Comparison of ENCODE assay signal across 8 cellular contexts in the genomic region with DNA sequence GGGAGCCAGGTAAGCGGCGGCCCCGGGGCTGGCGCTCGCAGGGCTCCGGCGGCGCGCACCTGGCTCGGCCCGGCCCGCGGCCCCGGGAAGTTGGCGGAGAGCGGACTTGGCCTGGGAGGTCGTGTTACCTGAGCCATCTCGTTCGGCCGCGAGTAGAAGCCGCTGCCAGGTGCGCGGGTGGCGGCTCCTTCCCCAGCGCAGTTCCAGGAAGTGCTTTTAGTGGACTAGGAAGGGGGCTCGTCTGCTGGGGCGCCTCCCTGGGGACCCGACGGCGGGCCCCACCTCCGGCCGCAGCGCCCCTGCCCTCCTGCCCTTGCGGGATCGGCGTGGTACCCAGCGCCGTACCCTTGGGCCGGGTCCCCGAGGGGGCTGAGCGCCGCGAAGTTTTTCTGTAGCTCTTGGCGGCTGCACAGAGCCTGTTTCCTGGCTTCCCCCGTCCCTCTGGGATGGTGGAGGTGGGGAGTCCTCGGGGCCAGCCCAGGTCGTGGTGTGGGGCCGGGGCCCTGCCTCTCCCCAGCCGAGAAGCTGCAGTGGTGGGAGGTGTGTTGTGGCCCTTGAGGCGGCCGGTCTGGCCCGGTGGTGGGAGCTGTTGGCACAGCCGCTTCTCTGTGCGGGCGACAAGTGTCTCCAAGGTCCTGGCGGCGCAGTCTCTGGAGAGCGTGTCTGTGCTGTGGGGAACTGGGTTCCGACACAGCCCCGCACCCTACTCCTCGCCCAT.
DNase-seq lines count a peak whose midpoint lies in the region; ATAC-seq, FAIRE-seq and TF ChIP-seq lines count a peak whose summit lies in the region.

No MANE protein-coding gene starts in this region.

- POLR2A ChIA-PET in CD4-positive, alpha-beta T cell (lab: Charles Lee) = interaction anchor here (0.9 to 3.9 kb wide), 17 partner anchors 9 to 178 kb away, joined by 3 to 141 read pairs (median 4); a partner anchor contains a TSS
- POLR2A ChIA-PET in activated naive CD8-positive, alpha-beta T cell treated with anti-CD3 and anti-CD28 coated beads, Interleukin-2, amount 10 ng/mL, durations not matched to agents 7 days and 5 days (lab: Charles Lee) = interaction anchor here (0.8 to 11.1 kb wide), 12 partner anchors 9 to 175 kb away, joined by 3 to 208 read pairs (median 4); a partner anchor contains a TSS

- H2AFZ ChIP-seq in keratinocyte (ENCODE audit: control insufficient read depth, low read length) = peak overlapping the region; percentile 60

- H3K4me1 ChIP-seq in keratinocyte (ENCODE audit: control insufficient read depth, extremely low read depth, insufficient read depth, low read length) = peaks cover 50% of the 10 kb centered on the region

- no peak for FAIRE-seq in keratinocyte (lab: Jason Lieb, UNC)

- peak overlapping the region; percentile 79 for H3K9ac ChIP-seq in keratinocyte (ENCODE audit: control insufficient read depth, extremely low read depth, insufficient read depth, low read length)

- H3K36me3 Mint-ChIP-seq in CD4-positive, alpha-beta T cell (ENCODE audit: low read depth) = peaks cover 4% of the 10 kb centered on the region
- H3K36me3 Mint-ChIP-seq in activated naive CD8-positive, alpha-beta T cell treated with anti-CD3 and anti-CD28 coated beads, Interleukin-2, amount 10 ng/mL, durations not matched to agents 7 days and 5 days = peaks cover 2% of the 10 kb centered on the region

- intact Hi-C loops in CD4-positive, alpha-beta T cell (cut with DNase I, micrococcal nuclease) = loop anchor here (2.0 to 5.0 kb wide), 4 partner anchors 20 to 176 kb away; a partner anchor contains a TSS

- no peaks in the 10 kb centered on the region for H3K9me3 ChIP-seq in CD4-positive, alpha-beta T cell (ENCODE audit: control insufficient read depth, low read length)
- no peaks in the 10 kb centered on the region for H3K9me3 ChIP-seq in keratinocyte (ENCODE audit: control insufficient read depth, low read depth, low read length)

- in situ Hi-C loops in KBM-7 (cut with MboI; ENCODE audit: low pct_unique_long_range_greater_than_20kb, low sequenced_read_pairs) = no loop called here
- in situ Hi-C loops in GM13976 (cut with MboI; ENCODE audit: low sequenced_read_pairs, unreplicated experiment) = no loop called here

- dilution Hi-C loops in keratinocyte (cut with MboI; ENCODE audit: extremely low pct_ligation_motif_present, low sequenced_read_pairs) = no loop called here

- peak in 4 of 10 experiments; percentile 19 to 49 (median 25) for DNase-seq in CD4-positive, alpha-beta T cell
- peak; percentile 29 for DNase-seq in KBM-7
- peak; percentile 66 for DNase-seq in activated naive CD8-positive, alpha-beta T cell treated with anti-CD3 and anti-CD28 coated beads, Interleukin-2, amount 10 ng/mL, durations not matched to agents 7 days and 5 days
- no peak for DNase-seq in keratinocyte (ENCODE audit: low read depth, low spot score)
- DNase-seq in stimulated activated naive CD8-positive, alpha-beta T cell treated with anti-CD3 and anti-CD28 coated beads, Interleukin-15, amount 100 ng/mL, for 72 hours = peak in 1 of 2 donors; percentile 44
- no peak for DNase-seq in GM13976 (ENCODE audit: low spot score)
- DNase-seq in SK-N-DZ (ENCODE audit: low spot score) = no peak

- peak overlapping the region; percentile 91 for H3K4me2 ChIP-seq in keratinocyte (ENCODE audit: control insufficient read depth, extremely low read depth, insufficient read depth, low read depth, low read length)

- peak overlapping the region; percentile 67 for H3K27ac ChIP-seq in CD4-positive, alpha-beta T cell (ENCODE audit: low read depth, low read length)
- H3K27ac ChIP-seq in keratinocyte (ENCODE audit: control insufficient read depth, insufficient read depth, low read length) = peak overlapping the region; percentile 34

- H3K4me1 Mint-ChIP-seq in CD4-positive, alpha-beta T cell (ENCODE audit: low read depth) = peaks cover 60% of the 10 kb centered on the region
- peaks cover 51% of the 10 kb centered on the region for H3K4me1 Mint-ChIP-seq in activated naive CD8-positive, alpha-beta T cell treated with anti-CD3 and anti-CD28 coated beads, Interleukin-2, amount 10 ng/mL, durations not matched to agents 7 days and 5 days
- H3K4me1 Mint-ChIP-seq in stimulated activated naive CD8-positive, alpha-beta T cell treated with anti-CD3 and anti-CD28 coated beads, Interleukin-15, amount 100 ng/mL, for 72 hours = peaks cover 61% of the 10 kb centered on the region

- no peaks in the 10 kb centered on the region for H3K36me3 ChIP-seq in keratinocyte (ENCODE audit: control insufficient read depth in 2 of 2, extremely low read depth in 1 of 2, insufficient read depth in 2 of 2, low read length in 2 of 2)

- H4K20me1 ChIP-seq in keratinocyte (ENCODE audit: control insufficient read depth, extremely low read depth, insufficient read depth, low read length) = peaks cover 4% of the 10 kb centered on the region

- peak overlapping the region; percentile 75 to 80 (median 78) for H3K4me3 ChIP-seq in keratinocyte (ENCODE audit: control insufficient read depth in 2 of 3, extremely low read depth in 1 of 3, insufficient read depth in 2 of 3, low read depth in 1 of 3, low read length in 3 of 3)

- peaks cover 2% of the 10 kb centered on the region for H3K79me2 ChIP-seq in keratinocyte (ENCODE audit: control insufficient read depth, insufficient read depth, low read length)

- peaks cover 3% of the 10 kb centered on the region for H3K9me1 ChIP-seq in keratinocyte (ENCODE audit: control insufficient read depth, extremely low read depth, insufficient read depth, low read length)

- no peaks in the 10 kb centered on the region for H3K27me3 ChIP-seq in CD4-positive, alpha-beta T cell (ENCODE audit: control insufficient read depth, insufficient read depth, low read length)
- H3K27me3 ChIP-seq in keratinocyte (ENCODE audit: control insufficient read depth, extremely low read depth, insufficient read depth, low read length) = no peaks in the 10 kb centered on the region

- no peaks in the 10 kb centered on the region for H3K9me3 Mint-ChIP-seq in CD4-positive, alpha-beta T cell
- no peaks in the 10 kb centered on the region for H3K9me3 Mint-ChIP-seq in activated naive CD8-positive, alpha-beta T cell treated with anti-CD3 and anti-CD28 coated beads, Interleukin-2, amount 10 ng/mL, durations not matched to agents 7 days and 5 days
- no peaks in the 10 kb centered on the region for H3K9me3 Mint-ChIP-seq in stimulated activated naive CD8-positive, alpha-beta T cell treated with anti-CD3 and anti-CD28 coated beads, Interleukin-15, amount 100 ng/mL, for 72 hours

- no peak for TF ChIP-seq CTCF in CD4-positive, alpha-beta T cell (IDR thresholded peaks at IDR 0.05)
- no peak for TF ChIP-seq CTCF in keratinocyte (optimal IDR thresholded peaks at IDR 0.05 in 1 of 3, IDR thresholded peaks at IDR 0.05 in 1 of 3, conservative IDR thresholded peaks at IDR 0.05 in 1 of 3; ENCODE audit: extremely low read depth in 1 of 3, insufficient read depth in 2 of 3, low read length in 3 of 3)
- no peak for TF ChIP-seq CTCF in GM13976 (IDR thresholded peaks at IDR 0.05; ENCODE audit: borderline replicate concordance, control extremely low read depth, extremely low read depth, insufficient read depth, missing control alignments)

- CTCF ChIA-PET in CD4-positive, alpha-beta T cell (lab: Charles Lee) = interaction anchor here (3.7 kb wide), 1 partner anchor 21 kb away, joined by 42 read pairs; no protein-coding TSS in a partner anchor

- peak overlapping the region; percentile 96 for H3K27ac Mint-ChIP-seq in CD4-positive, alpha-beta T cell
- H3K27ac Mint-ChIP-seq in activated naive CD8-positive, alpha-beta T cell treated with anti-CD3 and anti-CD28 coated beads, Interleukin-2, amount 10 ng/mL, durations not matched to agents 7 days and 5 days = peak overlapping the region; percentile 83
- no peak overlapping the region for H3K27ac Mint-ChIP-seq in stimulated activated naive CD8-positive, alpha-beta T cell treated with anti-CD3 and anti-CD28 coated beads, Interleukin-15, amount 100 ng/mL, for 72 hours

- H3K27me3 Mint-ChIP-seq in CD4-positive, alpha-beta T cell = no peaks in the 10 kb centered on the region
- no peaks in the 10 kb centered on the region for H3K27me3 Mint-ChIP-seq in activated naive CD8-positive, alpha-beta T cell treated with anti-CD3 and anti-CD28 coated beads, Interleukin-2, amount 10 ng/mL, durations not matched to agents 7 days and 5 days
- H3K27me3 Mint-ChIP-seq in stimulated activated naive CD8-positive, alpha-beta T cell treated with anti-CD3 and anti-CD28 coated beads, Interleukin-15, amount 100 ng/mL, for 72 hours = no peaks in the 10 kb centered on the region

- peak overlapping the region; percentile 96 for H3K4me3 Mint-ChIP-seq in CD4-positive, alpha-beta T cell
- peak overlapping the region; percentile 92 for H3K4me3 Mint-ChIP-seq in activated naive CD8-positive, alpha-beta T cell treated with anti-CD3 and anti-CD28 coated beads, Interleukin-2, amount 10 ng/mL, durations not matched to agents 7 days and 5 days
- H3K4me3 Mint-ChIP-seq in stimulated activated naive CD8-positive, alpha-beta T cell treated with anti-CD3 and anti-CD28 coated beads, Interleukin-15, amount 100 ng/mL, for 72 hours = peak overlapping the region; percentile 93

- peak; percentile 5 for ATAC-seq in CD4-positive, alpha-beta T cell (ENCODE audit: poor library complexity)
- ATAC-seq in GM21447 (IDR thresholded peaks at IDR 0.05; ENCODE audit: unreplicated experiment) = peak; percentile 4
- peak; percentile 16 for ATAC-seq in activated naive CD8-positive, alpha-beta T cell treated with anti-CD3 and anti-CD28 coated beads, Interleukin-2, amount 10 ng/mL, durations not matched to agents 7 days and 5 days (ENCODE audit: low read depth)
- peak; percentile 24 for ATAC-seq in stimulated activated naive CD8-positive, alpha-beta T cell treated with anti-CD3 and anti-CD28 coated beads, Interleukin-15, amount 100 ng/mL, for 72 hours

Comparison
In these comparisons a context has a peak if more than half of its experiments do, and no peak if none do; other contexts are left out.
1. DNase-seq: peak in KBM-7 (single experiment) and activated naive CD8-positive, alpha-beta T cell treated with anti-CD3 and anti-CD28 coated beads, Interleukin-2, amount 10 ng/mL, durations not matched to agents 7 days and 5 days (single experiment); none in keratinocyte (single experiment), GM13976 (single experiment) and SK-N-DZ (single experiment).
2. H3K27ac Mint-ChIP-seq: peak in CD4-positive, alpha-beta T cell (single experiment) and activated naive CD8-positive, alpha-beta T cell treated with anti-CD3 and anti-CD28 coated beads, Interleukin-2, amount 10 ng/mL, durations not matched to agents 7 days and 5 days (single experiment); none in stimulated activated naive CD8-positive, alpha-beta T cell treated with anti-CD3 and anti-CD28 coated beads, Interleukin-15, amount 100 ng/mL, for 72 hours (0 of 2).
3. Peak in every context shown above with its lines, with median percentiles within 50 percentile points of each other: ATAC-seq and H3K4me3 Mint-ChIP-seq.